7 cellular contexts compared by ENCODE assay signal in genomic region chr5:159094745-159095144, GRCh38. TPM values are rescaled to one million over a fixed set of nuclear protein-coding genes. Genes with fewer than 3 reads are reported as not detected.
DNase-seq lines count a peak whose midpoint lies in the region; ATAC-seq, FAIRE-seq and TF ChIP-seq lines count a peak whose summit lies in the region.

No MANE protein-coding gene starts in this region.

- TF ChIP-seq CTCF in endothelial cell of umbilical vein (IDR thresholded peaks at IDR 0.05; ENCODE audit: extremely low read depth in 1 of 2, insufficient read depth in 1 of 2, low read depth in 1 of 2, low read length in 2 of 2) (no peak), psoas muscle (IDR thresholded peaks at IDR 0.05) (no peak)

- H3K36me3 ChIP-seq in endothelial cell of umbilical vein (ENCODE audit: control insufficient read depth in 2 of 2, extremely low read depth in 1 of 2, insufficient read depth in 2 of 2, low read length in 2 of 2) = no peaks in the 10 kb centered on the region
- H3K36me3 ChIP-seq in psoas muscle (ENCODE audit: insufficient read depth in 1 of 2, low read depth in 1 of 2) = no peaks in the 10 kb centered on the region

- POLR2A ChIA-PET in endothelial cell of umbilical vein (lab: Charles Lee) = no interaction called here

- no peaks in the 10 kb centered on the region for H3K79me2 ChIP-seq in endothelial cell of umbilical vein (ENCODE audit: control insufficient read depth, insufficient read depth, low read length)

- 7 to 24% (median 24%) methylated on average over 6 of the region's 6 CpGs for WGBS in psoas muscle, 3 donors

- DNase-seq in GM12891 (ENCODE audit: insufficient read length, low spot score) (no peak), NCI-H1105 (lab: John Stamatoyannopoulos, UW) (peak; percentile 68), UCSD-AML1 (lab: John Stamatoyannopoulos, UW; ENCODE audit: unreplicated experiment) (peak; percentile 27), endothelial cell of umbilical vein (ENCODE audit: low read depth, low spot score) (peak; percentile 11), psoas muscle (peak; percentile 81 to 83)

- intact Hi-C loops in endothelial cell of umbilical vein (cut with micrococcal nuclease) (no loop called here), psoas muscle (cut with DNase I) (loop anchor here in 1 of 2 donors (5.0 kb wide), 1 partner anchor 42 kb away; no protein-coding TSS in a partner anchor)

- dilution Hi-C loops in endothelial cell of umbilical vein (cut with MboI; ENCODE audit: extremely low pct_ligation_motif_present, low sequenced_read_pairs) = no loop called here

- no TSS peak for BruUV-seq in endothelial cell of umbilical vein (replicated peaks; lab: Mats Ljungman, UMichigan)

- H2AFZ ChIP-seq in endothelial cell of umbilical vein (ENCODE audit: low read depth, low read length) = no peak overlapping the region

- H3K27ac ChIP-seq in endothelial cell of umbilical vein (ENCODE audit: insufficient read depth, low read depth, low read length) (no peak overlapping the region), psoas muscle (peak overlapping the region; percentile 74)

- no peaks in the 10 kb centered on the region for H3K9me3 ChIP-seq in endothelial cell of umbilical vein (replicated peaks; ENCODE audit: control insufficient read depth, insufficient read depth, low read length)
- H3K9me3 ChIP-seq in psoas muscle = no peaks in the 10 kb centered on the region

- H3K27me3 ChIP-seq in endothelial cell of umbilical vein (ENCODE audit: control insufficient read depth in 2 of 2, insufficient read depth in 2 of 2, low read length in 2 of 2) (peaks cover 32 to 33% of the 10 kb centered on the region in 2 experiments), psoas muscle (ENCODE audit: insufficient read depth in 3 of 3, low read length in 2 of 3) (peaks cover 0 to 39% (median 19%) of the 10 kb centered on the region in 3 donors)

- H3K9ac ChIP-seq in endothelial cell of umbilical vein (replicated peaks; ENCODE audit: extremely low read depth, insufficient read depth, low read length) = no peak overlapping the region

- no peak for TF ChIP-seq POLR2A in GM12891 (IDR thresholded peaks at IDR 0.05; ENCODE audit: low read depth, low read length)
- TF ChIP-seq POLR2A in endothelial cell of umbilical vein (IDR thresholded peaks at IDR 0.05; ENCODE audit: low read depth, low read length) = no peak

- CTCF ChIA-PET in endothelial cell of umbilical vein (lab: Charles Lee) = interaction anchor here (0.7 to 1.9 kb wide), 5 partner anchors 12 to 1019 kb away, joined by 3 to 13 read pairs (median 6); no protein-coding TSS in a partner anchor

- FAIRE-seq in GM12891 (lab: Jason Lieb, UNC) (peak; percentile 85), endothelial cell of umbilical vein (lab: Jason Lieb, UNC) (peak; percentile 54)

- ATAC-seq in psoas muscle (peak in 1 of 4 donors; percentile 28), GM18858 (IDR thresholded peaks at IDR 0.05; ENCODE audit: unreplicated experiment) (no peak), GM21619 (IDR thresholded peaks at IDR 0.05; ENCODE audit: unreplicated experiment) (no peak)

- no peaks in the 10 kb centered on the region for H3K9me1 ChIP-seq in endothelial cell of umbilical vein (replicated peaks; ENCODE audit: control insufficient read depth, extremely low read depth, insufficient read depth, low read length)

- H3K4me1 ChIP-seq in endothelial cell of umbilical vein (ENCODE audit: control insufficient read depth, extremely low read depth, insufficient read depth, low read length) (peaks cover 8% of the 10 kb centered on the region), psoas muscle (no peaks in the 10 kb centered on the region)

- H4K20me1 ChIP-seq in endothelial cell of umbilical vein (replicated peaks; ENCODE audit: control insufficient read depth, extremely low read depth, insufficient read depth, low read length) = no peaks in the 10 kb centered on the region

- no peak overlapping the region for H3K4me2 ChIP-seq in endothelial cell of umbilical vein (ENCODE audit: insufficient read depth, low read length)

- H3K4me3 ChIP-seq in endothelial cell of umbilical vein (replicated peaks in 1 of 3; ENCODE audit: insufficient read depth in 1 of 3, low read depth in 1 of 3, low read length in 3 of 3) (no peak overlapping the region), psoas muscle (peak overlapping the region; percentile 71)

TF ChIP-seq in GM12891, 5 proteins besides CTCF, POLR2A, EP300 and RAD21:
- TF ChIP-seq PAX5 (IDR thresholded peaks at IDR 0.05; ENCODE audit: insufficient read depth, low read length, severe bottlenecking) (no peak), POLR2AphosphoS5 (IDR thresholded peaks at IDR 0.05; ENCODE audit: low read depth, low read length) (no peak), POU2F2 (IDR thresholded peaks at IDR 0.05; ENCODE audit: low read depth, low read length) (no peak), SPI1 (IDR thresholded peaks at IDR 0.05; ENCODE audit: low read depth, low read length) (no peak), TAF1 (IDR thresholded peaks at IDR 0.05; ENCODE audit: low read depth, low read length) (no peak)

TF ChIP-seq in endothelial cell of umbilical vein, 7 proteins besides CTCF, POLR2A, EP300 and RAD21:
- TF ChIP-seq JUN (IDR thresholded peaks at IDR 0.05; ENCODE audit: borderline replicate concordance, insufficient read depth, insufficient read length, low read depth) (no peak), MYC (IDR thresholded peaks at IDR 0.05; ENCODE audit: low read depth, low read length) (no peak), FOS (IDR thresholded peaks at IDR 0.05; ENCODE audit: borderline replicate concordance, insufficient read depth, low read length) (no peak), EZH2 (IDR thresholded peaks at IDR 0.05; ENCODE audit: borderline replicate concordance, low read depth, low read length, severe bottlenecking) (no peak), GATA2 (IDR thresholded peaks at IDR 0.05; ENCODE audit: insufficient read depth, insufficient read length, low read depth, low read length) (no peak), MAX (IDR thresholded peaks at IDR 0.05; ENCODE audit: insufficient read depth, insufficient read length) (no peak), POLR2AphosphoS5 (IDR thresholded peaks at IDR 0.05; ENCODE audit: insufficient read depth, low read depth, low read length) (no peak)

RNA-seq across cellular contexts. Expression of gene EBF1, which starts 5.0 kb away (rescaled TPM):
- polyA plus RNA-seq in GM12891 (2012; ENCODE audit: low read depth, missing spikeins) = 2.8 TPM
- 0.20 and 0.55 TPM in 2 replicates for total RNA-seq in endothelial cell of umbilical vein
- polyA plus RNA-seq in endothelial cell of umbilical vein = 0.06 and 0.07 TPM in 2 replicates
- 0.03 TPM in 1 of 2 replicates, not detected in the other for polyA plus RNA-seq in endothelial cell of umbilical vein (2011; cell fraction: cytosol; rRNA removed)
- 0.05 and 0.07 TPM in 2 replicates for polyA plus RNA-seq in endothelial cell of umbilical vein (2011; cell fraction: nucleus; rRNA removed)
- polyA plus RNA-seq in endothelial cell of umbilical vein (2012) = not detected in 2 replicates
- polyA minus RNA-seq in endothelial cell of umbilical vein = 0.22 and 0.74 TPM in 2 replicates
- not detected for polyA minus RNA-seq in endothelial cell of umbilical vein (2011; cell fraction: cytosol; rRNA and poly(A)+ RNA removed)
- 0.24 and 0.63 TPM in 2 replicates for polyA minus RNA-seq in endothelial cell of umbilical vein (2011; cell fraction: nucleus; rRNA and poly(A)+ RNA removed)
- 10 to 100 TPM in 1 of 4 donors, 1 to 10 TPM in 3; 4.5 to 13.2 (median 6.0) TPM for total RNA-seq in psoas muscle
- polyA plus RNA-seq in psoas muscle = 1 to 10 TPM; 1.8 to 2.5 (median 2.4) TPM
